In genomic region chr11:127074151-127074761, GRCh38 we compare ENCODE assay signal across 8 cellular contexts.
DNase-seq lines count a peak whose midpoint lies in the region; ATAC-seq and TF ChIP-seq lines count a peak whose summit lies in the region.

No MANE protein-coding gene starts in this region.

- H3K4me3 ChIP-seq in SJSA1 (no peak overlapping the region), kidney epithelial cell (ENCODE audit: low read depth, low read length) (no peak overlapping the region)

- no peaks in the 10 kb centered on the region for H3K9me3 ChIP-seq in SJSA1 (replicated peaks)

- ATAC-seq in left cardiac atrium = peak; percentile 83 to 96

- peak; percentile 78 for TF ChIP-seq CTCF in kidney epithelial cell (IDR thresholded peaks at IDR 0.05; ENCODE audit: insufficient read depth, low read length, poor library complexity, severe bottlenecking)

- H3K36me3 ChIP-seq in SJSA1 = no peaks in the 10 kb centered on the region
- H3K36me3 ChIP-seq in kidney epithelial cell (ENCODE audit: control insufficient read depth, insufficient read depth, low read length) = no peaks in the 10 kb centered on the region

- intact Hi-C loops in left cardiac atrium (cut with DNase I) (no loop called here), cardiac septum (cut with DNase I) (no loop called here)

- H3K27ac ChIP-seq in SJSA1 = no peak overlapping the region

- DNase-seq in left cardiac atrium (peak; percentile 28), cardiac septum (ENCODE audit: low spot score) (no peak), HCEC 1CT (peak; percentile 53), Kasumi-1 (lab: John Stamatoyannopoulos, UW) (peak; percentile 1 to 6), SJSA1 (ENCODE audit: low read depth in 1 of 2, low spot score in 2 of 2) (peak; percentile 44 to 73), kidney epithelial cell (ENCODE audit: low read depth) (peak; percentile 69), SW 1271 (lab: John Stamatoyannopoulos, UW) (no peak)
- no peak for DNase-seq in activated CD4-positive, CD25-positive, alpha-beta regulatory T cell treated with anti-CD3 and anti-CD28 coated beads, Interleukin-2, amount 50 U/mL, for 72 hours

- H3K4me1 ChIP-seq in SJSA1 (replicated peaks) = peaks cover 6% of the 10 kb centered on the region; the same call in 1 of the 2 replicates

- no peaks in the 10 kb centered on the region for H3K27me3 ChIP-seq in SJSA1 (replicated peaks)
- H3K27me3 ChIP-seq in kidney epithelial cell (ENCODE audit: control insufficient read depth, insufficient read depth, low read length) = peaks cover 2% of the 10 kb centered on the region

Comparison
In these comparisons a context has a peak if more than half of its experiments do, and no peak if none do; other contexts are left out.
1. DNase-seq: peak in left cardiac atrium (single experiment), HCEC 1CT (single experiment), Kasumi-1 (2 of 2), SJSA1 (2 of 2) and kidney epithelial cell (single experiment); none in cardiac septum (single experiment), activated CD4-positive, CD25-positive, alpha-beta regulatory T cell treated with anti-CD3 and anti-CD28 coated beads, Interleukin-2, amount 50 U/mL, for 72 hours (single experiment) and SW 1271 (0 of 2).